In the genomic region with DNA sequence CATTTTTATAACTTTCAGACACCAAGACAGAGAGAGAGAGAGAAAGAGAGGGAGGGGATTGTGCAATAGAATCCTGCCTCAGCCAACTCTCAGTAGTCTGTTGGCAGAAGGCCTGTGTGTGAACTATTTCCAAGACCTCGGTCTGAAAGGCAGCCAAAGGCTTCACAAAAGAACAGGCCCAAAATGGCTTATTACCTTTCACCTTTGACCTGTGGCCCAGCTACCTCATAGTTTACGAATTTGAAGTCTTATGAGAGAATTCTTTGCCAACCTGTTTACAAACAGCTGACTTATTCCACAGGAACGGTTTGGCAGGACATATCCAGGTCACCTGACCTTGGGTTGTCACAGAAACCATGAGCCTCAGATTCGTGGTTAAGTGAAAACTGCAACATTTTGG, we compare ENCODE assay signal across 12 cellular contexts. TPM values are rescaled to one million over a fixed set of nuclear protein-coding genes. Genes with fewer than 3 reads are reported as not detected.
DNase-seq lines count a peak whose midpoint lies in the region; ATAC-seq and TF ChIP-seq lines count a peak whose summit lies in the region.
"Had no signal": no experiment of that assay in that cellular context is flagged by ENCODE, and none has a peak within 500 bp of the region (broad histone marks: within the 10 kb centered on the region; RNA-seq: fewer than 3 reads in every experiment).

No MANE protein-coding gene starts in this region.

- CTCF ChIA-PET in BJ (lab: Yijun Ruan, JAX): interaction anchor here (1.5 kb wide), 1 partner anchor 440 kb away, joined by 3 read pairs; no protein-coding TSS in a partner anchor
- CTCF ChIA-PET in RWPE1 (lab: Yijun Ruan, JAX): no interaction called here
- CTCF ChIA-PET in activated CD8-positive, alpha-beta T cell treated with anti-CD3 and anti-CD28 coated beads, Interleukin-2, amount 10 ng/mL, durations not matched to agents 7 days and 5 days (lab: Charles Lee): no interaction called here
- CTCF ChIA-PET in HEK293T (lab: Yijun Ruan, JAX): no interaction called here

- no peak overlapping the region for H3K4me3 ChIP-seq in BJ (ENCODE audit: low read depth, low read length)
- H3K4me3 ChIP-seq in fibroblast of villous mesenchyme (ENCODE audit: low read depth, low read length): no peak overlapping the region
- H3K4me3 ChIP-seq in ovary: no peak overlapping the region

- peaks cover 6% of the 10 kb centered on the region for H3K4me1 ChIP-seq in ovary (ENCODE audit: insufficient read depth)

- TF ChIP-seq CTCF in BJ (IDR thresholded peaks at IDR 0.05; ENCODE audit: insufficient read depth, low read depth, low read length): no peak
- TF ChIP-seq CTCF in RWPE1 (conservative IDR thresholded peaks at IDR 0.05; ENCODE audit: low read depth): no peak
- TF ChIP-seq CTCF in fibroblast of villous mesenchyme (IDR thresholded peaks at IDR 0.05; ENCODE audit: insufficient read depth, low read depth, low read length): no peak
- TF ChIP-seq CTCF in ovary (IDR thresholded peaks at IDR 0.05): no peak

- no peak overlapping the region for H3K27ac Mint-ChIP-seq in activated CD8-positive, alpha-beta T cell treated with anti-CD3 and anti-CD28 coated beads, Interleukin-2, amount 10 ng/mL, durations not matched to agents 7 days and 5 days

- WGBS in ovary, 3 donors: 1 to 3% (median 3%) methylated on average over 4 of the region's 4 CpGs

- intact Hi-C loops in ovary (cut with DNase I): loop anchor here in 2 of 4 donors (5.0 kb wide), 2 partner anchors 45 to 50 kb away; a partner anchor contains a TSS

- no peaks in the 10 kb centered on the region for H3K36me3 Mint-ChIP-seq in activated CD8-positive, alpha-beta T cell treated with anti-CD3 and anti-CD28 coated beads, Interleukin-2, amount 10 ng/mL, durations not matched to agents 7 days and 5 days (ENCODE audit: low read depth)

- no peaks in the 10 kb centered on the region for H3K4me1 Mint-ChIP-seq in activated CD8-positive, alpha-beta T cell treated with anti-CD3 and anti-CD28 coated beads, Interleukin-2, amount 10 ng/mL, durations not matched to agents 7 days and 5 days (ENCODE audit: low read depth)

- H3K27ac ChIP-seq in RWPE1: no peak overlapping the region
- H3K27ac ChIP-seq in ovary: peak overlapping the region in 1 of 2 donors; percentile 12
- H3K27ac ChIP-seq: VCaP had no signal

- H3K4me3 Mint-ChIP-seq in activated CD8-positive, alpha-beta T cell treated with anti-CD3 and anti-CD28 coated beads, Interleukin-2, amount 10 ng/mL, durations not matched to agents 7 days and 5 days: no peak overlapping the region

- POLR2A ChIA-PET in BJ (lab: Charles Lee): no interaction called here
- POLR2A ChIA-PET in RWPE1 (lab: Yijun Ruan, JAX; ENCODE audit: low non-redundant PET): no interaction called here
- POLR2A ChIA-PET in activated CD8-positive, alpha-beta T cell treated with anti-CD3 and anti-CD28 coated beads, Interleukin-2, amount 10 ng/mL, durations not matched to agents 7 days and 5 days (lab: Charles Lee): no interaction called here
- POLR2A ChIA-PET in HEK293T (lab: Yijun Ruan, JAX): no interaction called here

- H3K27me3 Mint-ChIP-seq in activated CD8-positive, alpha-beta T cell treated with anti-CD3 and anti-CD28 coated beads, Interleukin-2, amount 10 ng/mL, durations not matched to agents 7 days and 5 days (ENCODE audit: low read depth): no peaks in the 10 kb centered on the region

- H3K36me3 ChIP-seq in BJ (ENCODE audit: control insufficient read depth, insufficient read depth, low read length): no peaks in the 10 kb centered on the region
- no peaks in the 10 kb centered on the region for H3K36me3 ChIP-seq in ovary

- no peak for ATAC-seq in activated CD8-positive, alpha-beta T cell treated with anti-CD3 and anti-CD28 coated beads, Interleukin-2, amount 10 ng/mL, durations not matched to agents 7 days and 5 days
- ATAC-seq in GM21717 (IDR thresholded peaks at IDR 0.05; ENCODE audit: unreplicated experiment): no peak

- no peaks in the 10 kb centered on the region for H3K27me3 ChIP-seq in BJ (ENCODE audit: control insufficient read depth, insufficient read depth, low read length)
- no peaks in the 10 kb centered on the region for H3K27me3 ChIP-seq in ovary

- peak; percentile 63 for TF ChIP-seq EP300 in ovary (IDR thresholded peaks at IDR 0.05)

- TF ChIP-seq POLR2A in ovary (IDR thresholded peaks at IDR 0.05): no peak

- H3K9me3 ChIP-seq in ovary: no peaks in the 10 kb centered on the region

- DNase-seq in BJ (ENCODE audit: low read depth): peak; percentile 63
- peak; percentile 14 for DNase-seq in RWPE1 (ENCODE audit: low spot score)
- DNase-seq in fibroblast of villous mesenchyme (ENCODE audit: low read depth): peak; percentile 92
- DNase-seq in ovary: peak; percentile 90 to 95 (median 92)
- no peak for DNase-seq in activated CD8-positive, alpha-beta T cell treated with anti-CD3 and anti-CD28 coated beads, Interleukin-2, amount 10 ng/mL, durations not matched to agents 7 days and 5 days
- DNase-seq in MV-4-11 (lab: John Stamatoyannopoulos, UW): no peak
- no peak for DNase-seq in HEK293T (ENCODE audit: extremely low spot score)
- DNase-seq: DMS79 treated with DMSO at 0.1 percent for 48 hours; effector CD8-positive, alpha-beta T cell; NCI-H1105 treated with DMSO at 0.1 percent for 48 hours had no signal

- no peaks in the 10 kb centered on the region for H3K9me3 Mint-ChIP-seq in activated CD8-positive, alpha-beta T cell treated with anti-CD3 and anti-CD28 coated beads, Interleukin-2, amount 10 ng/mL, durations not matched to agents 7 days and 5 days (ENCODE audit: insufficient read depth)

TF ChIP-seq in HEK293T, 16 proteins besides CTCF, POLR2A, EP300 and RAD21:
- TF ChIP-seq LEF1 (IDR thresholded peaks at IDR 0.05; ENCODE audit: borderline replicate concordance) (no peak), FOXM1 (IDR thresholded peaks at IDR 0.05; ENCODE audit: borderline replicate concordance) (no peak), ARNT (IDR thresholded peaks at IDR 0.05) (no peak), SUZ12 (IDR thresholded peaks at IDR 0.05) (no peak), TARDBP (IDR thresholded peaks at IDR 0.05) (no peak), ZNF384 (IDR thresholded peaks at IDR 0.05) (no peak)

RNA-seq across cellular contexts. Expression of a gene that starts 48.6 kb away (rescaled TPM):
- polyA plus RNA-seq in BJ (2011; rRNA removed): 13.7 and 27.3 TPM in 2 replicates
- polyA minus RNA-seq in BJ (2011; rRNA and poly(A)+ RNA removed): 11.6 and 12.3 TPM in 2 replicates
- total RNA-seq in fibroblast of villous mesenchyme: 27.6 and 30.3 TPM in 2 replicates
- 10 to 100 TPM; 22.4 to 45.7 (median 26.5) TPM for total RNA-seq in ovary
- 10 to 100 TPM; 20.7 to 25.0 TPM for polyA plus RNA-seq in ovary
- not detected for total RNA-seq in activated CD8-positive, alpha-beta T cell treated with anti-CD3 and anti-CD28 coated beads, Interleukin-2, amount 10 ng/mL, durations not matched to agents 7 days and 5 days

RNA-seq across cellular contexts. Expression of a gene that starts 50.7 kb away (rescaled TPM):
- 24.6 and 39.4 TPM in 2 replicates for polyA plus RNA-seq in BJ (2011; rRNA removed)
- polyA minus RNA-seq in BJ (2011; rRNA and poly(A)+ RNA removed): 33.9 and 37.2 TPM in 2 replicates
- 29.8 and 68.3 TPM in 2 replicates for total RNA-seq in fibroblast of villous mesenchyme
- 100 to 1,000 TPM in 2 of 7 donors, 10 to 100 TPM in 5; 51.6 to 179 (median 71.5) TPM for total RNA-seq in ovary
- polyA plus RNA-seq in ovary: 10 to 100 TPM; 47.6 to 96.5 TPM
- total RNA-seq in activated CD8-positive, alpha-beta T cell treated with anti-CD3 and anti-CD28 coated beads, Interleukin-2, amount 10 ng/mL, durations not matched to agents 7 days and 5 days: not detected

Comparison
In these comparisons a context has a peak if more than half of its experiments do, and no peak if none do; other contexts are left out.
1. DNase-seq: peak in BJ (single experiment), RWPE1 (single experiment), fibroblast of villous mesenchyme (single experiment) and ovary (5 of 5); none in activated CD8-positive, alpha-beta T cell treated with anti-CD3 and anti-CD28 coated beads, Interleukin-2, amount 10 ng/mL, durations not matched to agents 7 days and 5 days (single experiment), MV-4-11 (single experiment) and HEK293T (single experiment).
2. RNA of a gene that starts 48.6 kb away (total RNA-seq): 27.6 to 30.3 TPM in fibroblast of villous mesenchyme and 22.4 to 45.7 TPM in ovary; not detected in activated CD8-positive, alpha-beta T cell treated with anti-CD3 and anti-CD28 coated beads, Interleukin-2, amount 10 ng/mL, durations not matched to agents 7 days and 5 days; every median in the first group is over 10 times any median in the second.
3. RNA of a gene that starts 50.7 kb away (total RNA-seq): 51.6 to 179 TPM in ovary and 29.8 to 68.3 TPM in fibroblast of villous mesenchyme; not detected in activated CD8-positive, alpha-beta T cell treated with anti-CD3 and anti-CD28 coated beads, Interleukin-2, amount 10 ng/mL, durations not matched to agents 7 days and 5 days; every median in the first group is over 10 times any median in the second.